Comparison of ENCODE assay signal across 2 cellular contexts in the genomic region with DNA sequence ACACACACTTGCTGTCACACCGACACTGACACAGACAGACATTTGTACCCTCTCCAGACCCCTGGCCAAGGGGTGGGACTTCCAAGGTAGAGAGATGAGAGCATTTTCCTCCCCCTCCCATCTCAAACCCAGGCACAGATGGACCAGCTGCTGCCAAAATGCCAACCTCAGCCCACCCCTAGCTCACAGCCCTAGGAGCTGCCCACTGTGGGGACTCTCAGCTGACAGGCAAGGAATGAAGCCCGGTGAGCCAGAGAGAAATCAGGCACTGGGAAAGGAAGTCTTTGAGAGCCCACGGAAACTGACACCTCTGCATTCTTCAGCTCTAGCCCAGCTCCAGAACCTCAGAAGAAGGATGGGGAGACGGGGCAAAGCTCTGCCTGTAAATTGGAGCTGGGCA.
TF ChIP-seq lines count a peak whose summit lies in the region.

No MANE protein-coding gene starts in this region.

TF ChIP-seq in SK-N-SH, 30 proteins besides CTCF, POLR2A, EP300 and RAD21 (continued from another document):
- TF ChIP-seq, protein P1, sequence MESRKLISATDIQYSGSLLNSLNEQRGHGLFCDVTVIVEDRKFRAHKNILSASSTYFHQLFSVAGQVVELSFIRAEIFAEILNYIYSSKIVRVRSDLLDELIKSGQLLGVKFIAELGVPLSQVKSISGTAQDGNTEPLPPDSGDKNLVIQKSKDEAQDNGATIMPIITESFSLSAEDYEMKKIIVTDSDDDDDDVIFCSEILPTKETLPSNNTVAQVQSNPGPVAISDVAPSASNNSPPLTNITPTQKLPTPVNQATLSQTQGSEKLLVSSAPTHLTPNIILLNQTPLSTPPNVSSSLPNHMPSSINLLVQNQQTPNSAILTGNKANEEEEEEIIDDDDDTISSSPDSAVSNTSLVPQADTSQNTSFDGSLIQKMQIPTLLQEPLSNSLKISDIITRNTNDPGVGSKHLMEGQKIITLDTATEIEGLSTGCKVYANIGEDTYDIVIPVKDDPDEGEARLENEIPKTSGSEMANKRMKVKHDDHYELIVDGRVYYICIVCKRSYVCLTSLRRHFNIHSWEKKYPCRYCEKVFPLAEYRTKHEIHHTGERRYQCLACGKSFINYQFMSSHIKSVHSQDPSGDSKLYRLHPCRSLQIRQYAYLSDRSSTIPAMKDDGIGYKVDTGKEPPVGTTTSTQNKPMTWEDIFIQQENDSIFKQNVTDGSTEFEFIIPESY (IDR thresholded peaks at IDR 0.05; ENCODE audit: borderline replicate concordance, low read depth) = no peak
- TF ChIP-seq SIN3A (IDR thresholded peaks at IDR 0.05; ENCODE audit: borderline replicate concordance, low read depth, low read length) (no peak), GATA2 (CRISPR knock-in tag; IDR thresholded peaks at IDR 0.05) (no peak), NRF1 (IDR thresholded peaks at IDR 0.05; ENCODE audit: low read depth, low read length) (no peak), CHD2 (IDR thresholded peaks at IDR 0.05; ENCODE audit: low read length, partially characterized antibody) (no peak), POLR2AphosphoS5 (IDR thresholded peaks at IDR 0.05; ENCODE audit: low read depth, low read length) (no peak), MXI1 (IDR thresholded peaks at IDR 0.05; ENCODE audit: low read depth, low read length) (no peak), ELF1 (IDR thresholded peaks at IDR 0.05) (no peak), GABPA (IDR thresholded peaks at IDR 0.05; ENCODE audit: low read depth) (no peak), TAF1 (IDR thresholded peaks at IDR 0.05; ENCODE audit: borderline replicate concordance, low read depth, low read length) (no peak), RFX5 (IDR thresholded peaks at IDR 0.05; ENCODE audit: low read length) (no peak), RCOR1 (IDR thresholded peaks at IDR 0.05; ENCODE audit: low read length) (no peak)
- TF ChIP-seq, protein P2, sequence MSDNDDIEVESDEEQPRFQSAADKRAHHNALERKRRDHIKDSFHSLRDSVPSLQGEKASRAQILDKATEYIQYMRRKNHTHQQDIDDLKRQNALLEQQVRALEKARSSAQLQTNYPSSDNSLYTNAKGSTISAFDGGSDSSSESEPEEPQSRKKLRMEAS (IDR thresholded peaks at IDR 0.05; ENCODE audit: low read depth) = no peak
- TF ChIP-seq, protein P3, sequence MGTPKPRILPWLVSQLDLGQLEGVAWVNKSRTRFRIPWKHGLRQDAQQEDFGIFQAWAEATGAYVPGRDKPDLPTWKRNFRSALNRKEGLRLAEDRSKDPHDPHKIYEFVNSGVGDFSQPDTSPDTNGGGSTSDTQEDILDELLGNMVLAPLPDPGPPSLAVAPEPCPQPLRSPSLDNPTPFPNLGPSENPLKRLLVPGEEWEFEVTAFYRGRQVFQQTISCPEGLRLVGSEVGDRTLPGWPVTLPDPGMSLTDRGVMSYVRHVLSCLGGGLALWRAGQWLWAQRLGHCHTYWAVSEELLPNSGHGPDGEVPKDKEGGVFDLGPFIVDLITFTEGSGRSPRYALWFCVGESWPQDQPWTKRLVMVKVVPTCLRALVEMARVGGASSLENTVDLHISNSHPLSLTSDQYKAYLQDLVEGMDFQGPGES (IDR thresholded peaks at IDR 0.05; ENCODE audit: low read depth, low read length) = no peak
- TF ChIP-seq, protein P4, sequence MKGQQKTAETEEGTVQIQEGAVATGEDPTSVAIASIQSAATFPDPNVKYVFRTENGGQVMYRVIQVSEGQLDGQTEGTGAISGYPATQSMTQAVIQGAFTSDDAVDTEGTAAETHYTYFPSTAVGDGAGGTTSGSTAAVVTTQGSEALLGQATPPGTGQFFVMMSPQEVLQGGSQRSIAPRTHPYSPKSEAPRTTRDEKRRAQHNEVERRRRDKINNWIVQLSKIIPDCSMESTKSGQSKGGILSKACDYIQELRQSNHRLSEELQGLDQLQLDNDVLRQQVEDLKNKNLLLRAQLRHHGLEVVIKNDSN (IDR thresholded peaks at IDR 0.05; ENCODE audit: borderline replicate concordance, low read depth) = no peak
- TF ChIP-seq, protein P5, sequence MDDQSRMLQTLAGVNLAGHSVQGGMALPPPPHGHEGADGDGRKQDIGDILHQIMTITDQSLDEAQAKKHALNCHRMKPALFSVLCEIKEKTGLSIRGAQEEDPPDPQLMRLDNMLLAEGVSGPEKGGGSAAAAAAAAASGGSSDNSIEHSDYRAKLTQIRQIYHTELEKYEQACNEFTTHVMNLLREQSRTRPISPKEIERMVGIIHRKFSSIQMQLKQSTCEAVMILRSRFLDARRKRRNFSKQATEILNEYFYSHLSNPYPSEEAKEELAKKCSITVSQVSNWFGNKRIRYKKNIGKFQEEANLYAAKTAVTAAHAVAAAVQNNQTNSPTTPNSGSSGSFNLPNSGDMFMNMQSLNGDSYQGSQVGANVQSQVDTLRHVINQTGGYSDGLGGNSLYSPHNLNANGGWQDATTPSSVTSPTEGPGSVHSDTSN (IDR thresholded peaks at IDR 0.05) = no peak
TF ChIP-seq in SK-N-SH: peak in this region for 0.

TF ChIP-seq in SK-N-SH treated with all-trans-retinoic acid at 6 μM for 48 hours, 23 proteins besides CTCF, POLR2A, EP300 and RAD21 (continued from another document):
- TF ChIP-seq ZC3H10 (CRISPR knock-in tag; IDR thresholded peaks at IDR 0.05) (no peak), ZNF8 (CRISPR knock-in tag; IDR thresholded peaks at IDR 0.05) (no peak), SNAI2 (CRISPR knock-in tag; IDR thresholded peaks at IDR 0.05) (no peak), ZNF70 (CRISPR knock-in tag; IDR thresholded peaks at IDR 0.05) (no peak), PPARA (CRISPR knock-in tag; IDR thresholded peaks at IDR 0.05; ENCODE audit: borderline replicate concordance) (no peak), ZNF565 (CRISPR knock-in tag; conservative IDR thresholded peaks at IDR 0.05; ENCODE audit: low read depth) (no peak), ZFP3 (CRISPR knock-in tag; IDR thresholded peaks at IDR 0.05) (no peak)
- TF ChIP-seq, protein P6, sequence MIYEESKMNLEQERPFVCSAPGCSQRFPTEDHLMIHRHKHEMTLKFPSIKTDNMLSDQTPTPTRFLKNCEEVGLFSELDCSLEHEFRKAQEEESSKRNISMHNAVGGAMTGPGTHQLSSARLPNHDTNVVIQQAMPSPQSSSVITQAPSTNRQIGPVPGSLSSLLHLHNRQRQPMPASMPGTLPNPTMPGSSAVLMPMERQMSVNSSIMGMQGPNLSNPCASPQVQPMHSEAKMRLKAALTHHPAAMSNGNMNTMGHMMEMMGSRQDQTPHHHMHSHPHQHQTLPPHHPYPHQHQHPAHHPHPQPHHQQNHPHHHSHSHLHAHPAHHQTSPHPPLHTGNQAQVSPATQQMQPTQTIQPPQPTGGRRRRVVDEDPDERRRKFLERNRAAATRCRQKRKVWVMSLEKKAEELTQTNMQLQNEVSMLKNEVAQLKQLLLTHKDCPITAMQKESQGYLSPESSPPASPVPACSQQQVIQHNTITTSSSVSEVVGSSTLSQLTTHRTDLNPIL (CRISPR knock-in tag; IDR thresholded peaks at IDR 0.05; ENCODE audit: low read depth) = no peak
- TF ChIP-seq, protein P7, sequence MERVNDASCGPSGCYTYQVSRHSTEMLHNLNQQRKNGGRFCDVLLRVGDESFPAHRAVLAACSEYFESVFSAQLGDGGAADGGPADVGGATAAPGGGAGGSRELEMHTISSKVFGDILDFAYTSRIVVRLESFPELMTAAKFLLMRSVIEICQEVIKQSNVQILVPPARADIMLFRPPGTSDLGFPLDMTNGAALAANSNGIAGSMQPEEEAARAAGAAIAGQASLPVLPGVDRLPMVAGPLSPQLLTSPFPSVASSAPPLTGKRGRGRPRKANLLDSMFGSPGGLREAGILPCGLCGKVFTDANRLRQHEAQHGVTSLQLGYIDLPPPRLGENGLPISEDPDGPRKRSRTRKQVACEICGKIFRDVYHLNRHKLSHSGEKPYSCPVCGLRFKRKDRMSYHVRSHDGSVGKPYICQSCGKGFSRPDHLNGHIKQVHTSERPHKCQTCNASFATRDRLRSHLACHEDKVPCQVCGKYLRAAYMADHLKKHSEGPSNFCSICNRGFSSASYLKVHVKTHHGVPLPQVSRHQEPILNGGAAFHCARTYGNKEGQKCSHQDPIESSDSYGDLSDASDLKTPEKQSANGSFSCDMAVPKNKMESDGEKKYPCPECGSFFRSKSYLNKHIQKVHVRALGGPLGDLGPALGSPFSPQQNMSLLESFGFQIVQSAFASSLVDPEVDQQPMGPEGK (CRISPR knock-in tag; IDR thresholded peaks at IDR 0.05; ENCODE audit: borderline replicate concordance) = no peak
- TF ChIP-seq, protein P8, sequence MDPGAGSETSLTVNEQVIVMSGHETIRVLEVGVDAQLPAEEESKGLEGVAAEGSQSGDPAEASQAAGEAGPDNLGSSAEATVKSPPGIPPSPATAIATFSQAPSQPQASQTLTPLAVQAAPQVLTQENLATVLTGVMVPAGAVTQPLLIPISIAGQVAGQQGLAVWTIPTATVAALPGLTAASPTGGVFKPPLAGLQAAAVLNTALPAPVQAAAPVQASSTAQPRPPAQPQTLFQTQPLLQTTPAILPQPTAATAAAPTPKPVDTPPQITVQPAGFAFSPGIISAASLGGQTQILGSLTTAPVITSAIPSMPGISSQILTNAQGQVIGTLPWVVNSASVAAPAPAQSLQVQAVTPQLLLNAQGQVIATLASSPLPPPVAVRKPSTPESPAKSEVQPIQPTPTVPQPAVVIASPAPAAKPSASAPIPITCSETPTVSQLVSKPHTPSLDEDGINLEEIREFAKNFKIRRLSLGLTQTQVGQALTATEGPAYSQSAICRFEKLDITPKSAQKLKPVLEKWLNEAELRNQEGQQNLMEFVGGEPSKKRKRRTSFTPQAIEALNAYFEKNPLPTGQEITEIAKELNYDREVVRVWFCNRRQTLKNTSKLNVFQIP (CRISPR knock-in tag; IDR thresholded peaks at IDR 0.05; ENCODE audit: borderline replicate concordance, low read depth) = no peak
